In genomic region chr9:105431413-105432246, GRCh38 we compare ENCODE assay signal across 17 cellular contexts.
"Had no signal": no experiment of that assay in that cellular context is flagged by ENCODE, and none has a peak within 500 bp of the region (broad histone marks: within the 10 kb centered on the region; RNA-seq: fewer than 3 reads in every experiment).

No MANE protein-coding gene starts in this region.

- H3K36me3 ChIP-seq: neutrophil, vagina had no signal

- H3K9me3 ChIP-seq: body of pancreas, neutrophil, vagina had no signal

- DNase-seq: activated CD4-positive, alpha-beta memory T cell treated with anti-CD3 and anti-CD28 coated beads for 36 hours; activated CD4-positive, alpha-beta T cell treated with anti-CD3 and anti-CD28 coated beads for 4 hours; activated naive CD4-positive, alpha-beta T cell; activated naive CD8-positive, alpha-beta T cell treated with anti-CD3 and anti-CD28 coated beads for 36 hours; activated T-cell treated with anti-CD3 and anti-CD28 coated beads, Interleukin-2, amount 50 U/mL, for 1 hour; body of pancreas; caudate nucleus; endodermal cell; foreskin fibroblast; natural killer cell; stimulated activated naive CD8-positive, alpha-beta T cell treated with anti-CD3 and anti-CD28 coated beads, Interleukin-15, Interleukin-2, amounts not matched to agents 100 U/mL and 50 U/mL, for 24 hours; T-helper 17 cell; trophoblast cell had no signal

- H3K27ac ChIP-seq: body of pancreas, epithelial cell of prostate, neutrophil, parathyroid adenoma, vagina had no signal

- H3K4me1 ChIP-seq: parathyroid adenoma, vagina had no signal

- H3K9ac ChIP-seq: parathyroid adenoma had no signal

- H3K27me3 ChIP-seq: body of pancreas, neutrophil, vagina had no signal

- H3K4me3 ChIP-seq: body of pancreas, vagina had no signal

- ATAC-seq: body of pancreas; natural killer cell; stimulated activated naive CD8-positive, alpha-beta T cell treated with anti-CD3 and anti-CD28 coated beads, Interleukin-15, Interleukin-2, amounts not matched to agents 100 U/mL and 50 U/mL, for 24 hours; T-helper 17 cell had no signal
